Comparison of ENCODE assay signal across 14 cellular contexts in the genomic region with DNA sequence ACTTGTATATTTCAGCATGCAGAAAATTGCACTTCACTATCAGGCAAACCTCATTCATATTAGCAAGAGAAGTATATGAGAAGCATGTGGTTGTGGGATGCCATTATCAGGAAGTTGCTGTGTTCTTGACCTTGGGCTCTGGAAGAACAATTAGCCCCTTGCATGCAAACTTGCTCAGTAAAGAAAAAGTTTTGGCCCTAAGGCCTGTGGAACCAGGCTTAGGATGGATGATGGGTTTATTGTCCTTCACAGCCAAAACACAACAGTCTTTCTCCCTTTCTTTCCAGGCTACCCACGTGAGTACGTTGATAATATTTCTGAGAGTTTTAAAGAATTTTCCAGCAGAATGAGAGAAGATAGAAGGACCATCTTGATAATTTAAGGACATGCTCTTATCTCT.
DNase-seq lines count a peak whose midpoint lies in the region; ATAC-seq and TF ChIP-seq lines count a peak whose summit lies in the region.
"Had no signal": no experiment of that assay in that cellular context is flagged by ENCODE, and none has a peak within 500 bp of the region (broad histone marks: within the 10 kb centered on the region; RNA-seq: fewer than 3 reads in every experiment).

No MANE protein-coding gene starts in this region.

- no peaks in the 10 kb centered on the region for H3K79me2 ChIP-seq in neural progenitor cell (ENCODE audit: low read depth)

- H3K36me3 Mint-ChIP-seq in endodermal cell (ENCODE audit: low read depth) (peaks cover 2% of the 10 kb centered on the region), neural progenitor cell (peaks cover 8% of the 10 kb centered on the region), chondrocyte (ENCODE audit: low read depth) (no peaks in the 10 kb centered on the region)
- no peaks in the 10 kb centered on the region for H3K36me3 Mint-ChIP-seq in stimulated activated naive B cell treated with anti-CD40 and anti-IgM and Interleukin-4, amounts not matched to agents 10 μg/mL and 1 μg/mL and 100 μg/mL, for 72 hours
- H3K36me3 Mint-ChIP-seq: CD4-positive, alpha-beta memory T cell had no signal

- H3K4me3 Mint-ChIP-seq in endodermal cell (no peak overlapping the region), neural progenitor cell (peak overlapping the region; percentile 35), chondrocyte (ENCODE audit: unreplicated experiment) (no peak overlapping the region)
- no peak overlapping the region for H3K4me3 Mint-ChIP-seq in stimulated activated naive B cell treated with anti-CD40 and anti-IgM and Interleukin-4, amounts not matched to agents 10 μg/mL and 1 μg/mL and 100 μg/mL, for 72 hours
- H3K4me3 Mint-ChIP-seq: CD4-positive, alpha-beta memory T cell had no signal

- H3K4me1 ChIP-seq in endodermal cell (ENCODE audit: control insufficient read depth, insufficient read depth, low read length) = peaks cover 5% of the 10 kb centered on the region
- peaks cover 24% of the 10 kb centered on the region for H3K4me1 ChIP-seq in neural progenitor cell

- H3K36me3 ChIP-seq in endodermal cell (ENCODE audit: control insufficient read depth, insufficient read depth, low read length) (no peaks in the 10 kb centered on the region), neural progenitor cell (no peaks in the 10 kb centered on the region)
- H3K36me3 ChIP-seq: HAP-1 had no signal

- no peaks in the 10 kb centered on the region for H3K9me3 Mint-ChIP-seq in endodermal cell
- H3K9me3 Mint-ChIP-seq in neural progenitor cell = no peaks in the 10 kb centered on the region
- H3K9me3 Mint-ChIP-seq in chondrocyte (ENCODE audit: low read depth) = no peaks in the 10 kb centered on the region
- peaks cover 0 to 2% of the 10 kb centered on the region in 2 donors for H3K9me3 Mint-ChIP-seq in stimulated activated naive B cell treated with anti-CD40 and anti-IgM and Interleukin-4, amounts not matched to agents 10 μg/mL and 1 μg/mL and 100 μg/mL, for 72 hours

- no peak overlapping the region for H2AFZ ChIP-seq in neural progenitor cell (replicated peaks)

- TF ChIP-seq CTCF in endodermal cell (conservative IDR thresholded peaks at IDR 0.05) = no peak
- no peak for TF ChIP-seq CTCF in neural progenitor cell (IDR thresholded peaks at IDR 0.05)
- TF ChIP-seq CTCF in chondrocyte (IDR thresholded peaks at IDR 0.05) = no peak

- ATAC-seq in stimulated activated naive B cell treated with anti-CD40 and anti-IgM and Interleukin-4, amounts not matched to agents 10 μg/mL and 1 μg/mL and 100 μg/mL, for 72 hours (replicated peaks) = no peak

- 83% methylated on average over 2 of the region's 2 CpGs; no CpG with 5 or more reads in 1 of the 2 experiments for WGBS in endodermal cell (ENCODE audit: insufficient coverage in 1 of 2, insufficient read length in 1 of 2), 2 experiments

- peaks cover 21% of the 10 kb centered on the region for H4K20me1 ChIP-seq in neural progenitor cell (ENCODE audit: low read depth)

- H3K9me3 ChIP-seq in endodermal cell (ENCODE audit: control insufficient read depth, low read length) (no peaks in the 10 kb centered on the region), neural progenitor cell (ENCODE audit: low read depth) (no peaks in the 10 kb centered on the region)
- H3K9me3 ChIP-seq: HAP-1 had no signal

- peak overlapping the region; percentile 70 for H3K27ac ChIP-seq in endodermal cell (ENCODE audit: low read depth, low read length)
- no peak overlapping the region for H3K27ac ChIP-seq in neural progenitor cell

- H3K4me3 ChIP-seq in endodermal cell (ENCODE audit: low read length) (no peak overlapping the region), neural progenitor cell (no peak overlapping the region)
- H3K4me3 ChIP-seq: HAP-1 had no signal

- H3K4me2 ChIP-seq in neural progenitor cell = peak overlapping the region; percentile 22

- peaks cover 30% of the 10 kb centered on the region for H3K4me1 Mint-ChIP-seq in endodermal cell
- peaks cover 51% of the 10 kb centered on the region for H3K4me1 Mint-ChIP-seq in neural progenitor cell
- H3K4me1 Mint-ChIP-seq in chondrocyte (ENCODE audit: low read depth) = peaks cover 13% of the 10 kb centered on the region
- H3K4me1 Mint-ChIP-seq in stimulated activated naive B cell treated with anti-CD40 and anti-IgM and Interleukin-4, amounts not matched to agents 10 μg/mL and 1 μg/mL and 100 μg/mL, for 72 hours = peaks cover 3 to 6% of the 10 kb centered on the region in 2 donors
- H3K4me1 Mint-ChIP-seq: CD4-positive, alpha-beta memory T cell had no signal

- DNase-seq in MV-4-11 (lab: John Stamatoyannopoulos, UW) (peak; percentile 38), endodermal cell (no peak), neural progenitor cell (ENCODE audit: low spot score) (no peak), iPS-NIHi11 (ENCODE audit: low spot score) (no peak), chondrocyte (ENCODE audit: low spot score) (no peak)
- DNase-seq in stimulated activated naive B cell treated with anti-CD40 and anti-IgM and Interleukin-4, amounts not matched to agents 10 μg/mL and 1 μg/mL and 100 μg/mL, for 72 hours = no peak
- DNase-seq: C1 segment of cervical spinal cord; Calu3; CD4-positive, alpha-beta memory T cell; COR-L47; DMS53; GF-D8; GOT3 had no signal

- H3K27ac Mint-ChIP-seq in endodermal cell (no peak overlapping the region), neural progenitor cell (no peak overlapping the region), chondrocyte (ENCODE audit: unreplicated experiment) (no peak overlapping the region)
- H3K27ac Mint-ChIP-seq in stimulated activated naive B cell treated with anti-CD40 and anti-IgM and Interleukin-4, amounts not matched to agents 10 μg/mL and 1 μg/mL and 100 μg/mL, for 72 hours = no peak overlapping the region
- H3K27ac Mint-ChIP-seq: CD4-positive, alpha-beta memory T cell had no signal

- H3K27me3 Mint-ChIP-seq in endodermal cell (ENCODE audit: insufficient read depth) = no peaks in the 10 kb centered on the region
- H3K27me3 Mint-ChIP-seq in neural progenitor cell (ENCODE audit: insufficient read depth, low read depth) = peaks cover 2% of the 10 kb centered on the region
- no peaks in the 10 kb centered on the region for H3K27me3 Mint-ChIP-seq in chondrocyte (ENCODE audit: low read depth)
- no peaks in the 10 kb centered on the region for H3K27me3 Mint-ChIP-seq in stimulated activated naive B cell treated with anti-CD40 and anti-IgM and Interleukin-4, amounts not matched to agents 10 μg/mL and 1 μg/mL and 100 μg/mL, for 72 hours

- H3K9ac ChIP-seq in endodermal cell (ENCODE audit: extremely low read depth, low read length, poor library complexity, severe bottlenecking) (no peak overlapping the region), neural progenitor cell (no peak overlapping the region)

- no peaks in the 10 kb centered on the region for H3K27me3 ChIP-seq in endodermal cell (ENCODE audit: control insufficient read depth, insufficient read depth, low read length, poor library complexity, severe bottlenecking)
- no peaks in the 10 kb centered on the region for H3K27me3 ChIP-seq in neural progenitor cell

- H3F3A ChIP-seq in neural progenitor cell (ENCODE audit: low read depth) = no peaks in the 10 kb centered on the region
